In the genomic region with DNA sequence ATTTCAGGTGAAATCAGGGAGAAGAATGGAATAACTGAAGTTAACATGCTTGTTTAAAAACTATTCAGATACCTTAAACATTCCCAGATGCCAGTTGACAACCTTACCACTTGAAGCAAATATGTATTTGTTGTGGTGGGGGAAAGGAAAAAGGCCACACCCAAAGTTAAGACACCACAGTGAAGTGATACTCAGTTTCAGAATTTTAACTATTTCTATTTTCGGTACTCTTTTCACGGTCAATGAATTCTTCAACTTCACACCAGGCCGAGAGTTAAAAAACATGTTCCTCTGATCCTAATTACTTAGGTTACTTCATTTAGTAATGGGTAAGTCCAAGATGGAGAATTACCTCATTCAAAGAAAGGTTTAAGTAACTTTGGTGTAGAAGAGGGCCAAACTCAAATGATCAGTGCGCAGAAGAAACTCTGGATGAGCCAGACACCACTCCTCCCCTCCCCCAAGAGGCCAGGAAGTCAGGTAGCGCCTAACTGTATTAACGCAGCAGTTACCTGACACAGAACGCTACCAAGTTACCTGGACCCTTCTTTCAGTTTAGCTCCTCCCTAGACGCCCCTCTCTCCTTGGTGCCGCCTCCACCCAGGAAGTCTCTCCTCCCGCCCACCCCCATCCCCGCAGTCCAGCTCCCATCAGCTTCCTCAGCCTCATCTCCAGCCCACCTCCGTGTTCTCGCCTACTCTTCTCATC, we compare ENCODE assay signal across 8 cellular contexts. TPM values are rescaled to one million over a fixed set of nuclear protein-coding genes. Genes with fewer than 3 reads are reported as not detected.
DNase-seq lines count a peak whose midpoint lies in the region; ATAC-seq, FAIRE-seq and TF ChIP-seq lines count a peak whose summit lies in the region.

No MANE protein-coding gene starts in this region.

- H3K27ac ChIP-seq in PC-3 (ENCODE audit: low read length) (peak overlapping the region; percentile 37; the same call in 1 of the 2 replicates), keratinocyte (ENCODE audit: control insufficient read depth, insufficient read depth, low read length) (peak overlapping the region; percentile 73)

- H3K9me3 ChIP-seq in PC-3 (ENCODE audit: low read length) (no peaks in the 10 kb centered on the region), keratinocyte (ENCODE audit: control insufficient read depth, low read depth, low read length) (no peaks in the 10 kb centered on the region)

- DNase-seq in NCI-H2081 (lab: John Stamatoyannopoulos, UW) (peak; percentile 22 to 46), NCI-H2081 treated with DMSO at 0.1 percent for 48 hours (lab: John Stamatoyannopoulos, UW) (no peak), PC-3 (peak; percentile 6), keratinocyte (ENCODE audit: low read depth, low spot score) (no peak), mesenteric fat pad (ENCODE audit: low spot score) (no peak)
- peak; percentile 13 for DNase-seq in stimulated activated CD8-positive, alpha-beta memory T cell treated with anti-CD3 and anti-CD28 coated beads, Interleukin-12 subunit alpha, Interleukin-12 subunit beta, amount 100 ng/mL, for 1 hour (ENCODE audit: low read depth)

- dilution Hi-C loops in keratinocyte (cut with MboI; ENCODE audit: extremely low pct_ligation_motif_present, low sequenced_read_pairs), result no loop called here

- H3K4me3 Mint-ChIP-seq in brain, result peak overlapping the region; percentile 95 to 100 (median 99)

- POLR2A ChIA-PET in PC-3 (lab: Charles Lee; ENCODE audit: unreplicated experiment), result interaction anchor here (0.7 kb wide), 1 partner anchor 76 kb away, joined by 3 read pairs; no protein-coding TSS in a partner anchor

- H2AFZ ChIP-seq in PC-3 (ENCODE audit: low read length), result peak overlapping the region; percentile 84
- H2AFZ ChIP-seq in keratinocyte (ENCODE audit: control insufficient read depth, low read length), result peak overlapping the region; percentile 69

- H3K27me3 ChIP-seq in PC-3 (ENCODE audit: low read length) (no peaks in the 10 kb centered on the region), keratinocyte (ENCODE audit: control insufficient read depth, extremely low read depth, insufficient read depth, low read length) (no peaks in the 10 kb centered on the region)

- peaks cover 58% of the 10 kb centered on the region for H3K4me1 Mint-ChIP-seq in brain

- H3K4me3 ChIP-seq in PC-3 (ENCODE audit: low read length) (peak overlapping the region; percentile 100), keratinocyte (ENCODE audit: control insufficient read depth in 2 of 3, extremely low read depth in 1 of 3, insufficient read depth in 2 of 3, low read depth in 1 of 3, low read length in 3 of 3) (peak overlapping the region; percentile 91 to 100 (median 97))

- peaks cover 0 to 3% (median 3%) of the 10 kb centered on the region in 5 experiments for H3K9me3 Mint-ChIP-seq in brain

- H3K79me2 ChIP-seq in PC-3 (ENCODE audit: low read length) (peaks cover 56% of the 10 kb centered on the region), keratinocyte (ENCODE audit: control insufficient read depth, insufficient read depth, low read length) (peaks cover 57% of the 10 kb centered on the region)

- ATAC-seq in HG02623 (IDR thresholded peaks at IDR 0.05; ENCODE audit: unreplicated experiment) (peak; percentile 8), PC-3 (peak; percentile 10)

- H3K36me3 ChIP-seq in PC-3 (ENCODE audit: low read depth, low read length) (peaks cover 11% of the 10 kb centered on the region; the same call in 1 of the 2 replicates), keratinocyte (ENCODE audit: control insufficient read depth in 2 of 2, extremely low read depth in 1 of 2, insufficient read depth in 2 of 2, low read length in 2 of 2) (peaks cover 2 to 3% of the 10 kb centered on the region in 2 experiments)

- peak overlapping the region; percentile 92 for H3K9ac ChIP-seq in PC-3 (ENCODE audit: low read length)
- peak overlapping the region; percentile 86 for H3K9ac ChIP-seq in keratinocyte (ENCODE audit: control insufficient read depth, extremely low read depth, insufficient read depth, low read length)

- H3K27me3 Mint-ChIP-seq in brain, result peaks cover 18% of the 10 kb centered on the region

- peak overlapping the region; percentile 64 to 97 (median 86) for H3K27ac Mint-ChIP-seq in brain

- TF ChIP-seq CTCF in PC-3 (conservative IDR thresholded peaks at IDR 0.05; ENCODE audit: low read depth, low read length) (no peak), brain (conservative IDR thresholded peaks at IDR 0.05) (no peak), keratinocyte (optimal IDR thresholded peaks at IDR 0.05 in 1 of 3, IDR thresholded peaks at IDR 0.05 in 1 of 3, conservative IDR thresholded peaks at IDR 0.05 in 1 of 3; ENCODE audit: extremely low read depth in 1 of 3, insufficient read depth in 2 of 3, low read length in 3 of 3) (no peak)

- no peaks in the 10 kb centered on the region for H3K9me2 ChIP-seq in PC-3 (replicated peaks; ENCODE audit: low read length)

- H4K20me1 ChIP-seq in PC-3 (ENCODE audit: low read length) (peaks cover 35% of the 10 kb centered on the region), keratinocyte (ENCODE audit: control insufficient read depth, extremely low read depth, insufficient read depth, low read length) (no peaks in the 10 kb centered on the region)

- H3K4me1 ChIP-seq in PC-3 (ENCODE audit: insufficient read depth, low read length) (peaks cover 33% of the 10 kb centered on the region), keratinocyte (ENCODE audit: control insufficient read depth, extremely low read depth, insufficient read depth, low read length) (peaks cover 19% of the 10 kb centered on the region)

- peak; percentile 26 for FAIRE-seq in keratinocyte (lab: Jason Lieb, UNC)

- CTCF ChIA-PET in PC-3 (lab: Charles Lee), result no interaction called here

- H3K9me1 ChIP-seq in keratinocyte (ENCODE audit: control insufficient read depth, extremely low read depth, insufficient read depth, low read length), result no peaks in the 10 kb centered on the region

- peaks cover 13% of the 10 kb centered on the region for H3K36me3 Mint-ChIP-seq in brain

- H3K4me2 ChIP-seq in PC-3 (ENCODE audit: low read length) (peak overlapping the region; percentile 95), keratinocyte (ENCODE audit: control insufficient read depth, extremely low read depth, insufficient read depth, low read depth, low read length) (peak overlapping the region; percentile 90)

- intact Hi-C loops in PC-3 (cut with micrococcal nuclease), result loop anchor here (5.0 kb wide), 1 partner anchor 314 kb away; the partner anchor contains the start of gene STMP1

- H3F3A ChIP-seq in PC-3 (ENCODE audit: low read length, unreplicated experiment), result no peaks in the 10 kb centered on the region

- BruUV-seq in PC-3 (replicated peaks; lab: Mats Ljungman, UMichigan), result TSS peak; percentile 40

RNA-seq across cellular contexts. Expression of gene MTPN, which starts 0.7 kb away (rescaled TPM):
- total RNA-seq in PC-3 (2014; rRNA removed), result 96.0 and 113 TPM in 2 replicates
- polyA plus RNA-seq in brain (ENCODE audit: insufficient read depth, low read depth, low replicate concordance), result 179 TPM
- 94.2 to 151 TPM (median 125 TPM) in 3 replicates for polyA plus RNA-seq in keratinocyte
- polyA plus RNA-seq in keratinocyte (2011; ENCODE audit: low read depth), result 11.0 TPM
- polyA plus RNA-seq in keratinocyte (2011; cell fraction: cytosol; rRNA removed), result 128 and 204 TPM in 2 replicates
- 60.2 and 75.3 TPM in 2 replicates for polyA plus RNA-seq in keratinocyte (2011; cell fraction: nucleus; rRNA removed)
- polyA plus RNA-seq in keratinocyte (2012; ENCODE audit: low replicate concordance), result 69.9 and 137 TPM in 2 replicates
- 68.8 to 159 TPM (median 98.2 TPM) in 3 replicates for polyA minus RNA-seq in keratinocyte
- 222 TPM for polyA minus RNA-seq in keratinocyte (2011; cell fraction: cytosol; rRNA and poly(A)+ RNA removed)
- polyA minus RNA-seq in keratinocyte (2011; cell fraction: nucleus; rRNA and poly(A)+ RNA removed), result 105 and 112 TPM in 2 replicates
- 103 TPM for total RNA-seq in mesenteric fat pad

Comparison
In these comparisons a context has a peak if more than half of its experiments do, and no peak if none do; other contexts are left out.
1. DNase-seq: peak in NCI-H2081 (2 of 2), PC-3 (single experiment) and stimulated activated CD8-positive, alpha-beta memory T cell treated with anti-CD3 and anti-CD28 coated beads, Interleukin-12 subunit alpha, Interleukin-12 subunit beta, amount 100 ng/mL, for 1 hour (single experiment); none in NCI-H2081 treated with DMSO at 0.1 percent for 48 hours (single experiment), keratinocyte (single experiment) and mesenteric fat pad (single experiment).